ENCODE assay signal across 16 cellular contexts in genomic region chr2:163401481-163401880, GRCh38.
DNase-seq lines count a peak whose midpoint lies in the region; ATAC-seq and TF ChIP-seq lines count a peak whose summit lies in the region.
"Had no signal": no experiment of that assay in that cellular context is flagged by ENCODE, and none has a peak within 500 bp of the region (broad histone marks: within the 10 kb centered on the region; RNA-seq: fewer than 3 reads in every experiment).

No MANE protein-coding gene starts in this region.

- H3K27ac ChIP-seq in uterus (no peak overlapping the region), esophagus muscularis mucosa (replicated peaks in 1 of 4) (no peak overlapping the region)
- H3K27ac ChIP-seq: SK-N-MC had no signal

- no peaks in the 10 kb centered on the region for H3K9me3 ChIP-seq in uterus
- H3K9me3 ChIP-seq in esophagus muscularis mucosa = no peaks in the 10 kb centered on the region
- H3K9me3 ChIP-seq: Caco-2 had no signal

- peak; percentile 42 for DNase-seq in left cardiac atrium
- no peak for DNase-seq in left ventricle myocardium superior
- DNase-seq in T1000 (lab: John Stamatoyannopoulos, UW) = peak; percentile 12
- peak; percentile 73 for DNase-seq in fibroblast of mammary gland (ENCODE audit: low read depth)
- peak; percentile 17 for DNase-seq in smooth muscle cell of the brain vasculature (ENCODE audit: low read depth, low spot score)
- DNase-seq in uterus = no peak
- no peak for DNase-seq in esophagus muscularis mucosa (ENCODE audit: extremely low spot score)
- DNase-seq: 8988T; activated CD8-positive, alpha-beta memory T cell treated with anti-CD3 and anti-CD28 coated beads for 24 hours; Caco-2; NCI-H1105 treated with DMSO at 0.1 percent for 48 hours; stimulated activated CD4-positive, alpha-beta T cell treated with anti-CD3 and anti-CD28 coated beads, Interleukin-12 subunit alpha, Interleukin-12 subunit beta, amount 100 ng/mL, for 4 hours; substantia nigra had no signal

- TF ChIP-seq CTCF in fibroblast of mammary gland (conservative IDR thresholded peaks at IDR 0.05; ENCODE audit: control insufficient read depth, insufficient read depth, low read depth, low read length) = no peak
- no peak for TF ChIP-seq CTCF in uterus (IDR thresholded peaks at IDR 0.05)
- TF ChIP-seq CTCF in esophagus muscularis mucosa (IDR thresholded peaks at IDR 0.05) = no peak

- ATAC-seq in left cardiac atrium = no peak
- no peak for ATAC-seq in left ventricle myocardium superior
- no peak for ATAC-seq in GM18907 (IDR thresholded peaks at IDR 0.05; ENCODE audit: unreplicated experiment)
- ATAC-seq: esophagus mucosa had no signal

- H3K4me1 ChIP-seq in uterus = no peaks in the 10 kb centered on the region
- peaks cover 0 to 7% (median 0%) of the 10 kb centered on the region in 4 donors for H3K4me1 ChIP-seq in esophagus muscularis mucosa

- TF ChIP-seq EP300 in esophagus muscularis mucosa (IDR thresholded peaks at IDR 0.05) = no peak

- intact Hi-C loops in left cardiac atrium (cut with DNase I) (no loop called here), left ventricle myocardium superior (cut with micrococcal nuclease) (no loop called here), uterus (cut with DNase I; ENCODE audit: low total_unique reads) (no loop called here), esophagus muscularis mucosa (cut with DNase I) (no loop called here)

- H3K4me3 ChIP-seq in fibroblast of mammary gland (ENCODE audit: control insufficient read depth, low read depth, low read length) (no peak overlapping the region), uterus (no peak overlapping the region), esophagus muscularis mucosa (no peak overlapping the region)
- H3K4me3 ChIP-seq: SK-N-MC had no signal

- WGBS in esophagus muscularis mucosa = 72% methylated on average over 3 of the region's 3 CpGs

- no peak for TF ChIP-seq POLR2A in uterus (IDR thresholded peaks at IDR 0.05)
- no peak for TF ChIP-seq POLR2A in esophagus muscularis mucosa (IDR thresholded peaks at IDR 0.05; ENCODE audit: low read depth)

- peaks cover 0 to 2% of the 10 kb centered on the region in 2 donors for H3K36me3 ChIP-seq in uterus
- no peaks in the 10 kb centered on the region for H3K36me3 ChIP-seq in esophagus muscularis mucosa

- H3K27me3 ChIP-seq in uterus (no peaks in the 10 kb centered on the region), esophagus muscularis mucosa (no peaks in the 10 kb centered on the region)

Comparison
In these comparisons a context has a peak if more than half of its experiments do, and no peak if none do; other contexts are left out.
1. DNase-seq: peak in left cardiac atrium (single experiment), T1000 (single experiment), fibroblast of mammary gland (single experiment) and smooth muscle cell of the brain vasculature (single experiment); none in left ventricle myocardium superior (single experiment), uterus (0 of 2) and esophagus muscularis mucosa (single experiment).